ENCODE assay signal across 8 cellular contexts in genomic region chr22:17767236-17768065, GRCh38. TPM values are rescaled to one million over a fixed set of nuclear protein-coding genes. Genes with fewer than 3 reads are reported as not detected.
DNase-seq lines count a peak whose midpoint lies in the region; ATAC-seq lines count a peak whose summit lies in the region.
"Had no signal": no experiment of that assay in that cellular context is flagged by ENCODE, and none has a peak within 500 bp of the region (broad histone marks: within the 10 kb centered on the region; RNA-seq: fewer than 3 reads in every experiment).

No MANE protein-coding gene starts in this region.

- H3K9me3 Mint-ChIP-seq in activated CD8-positive, alpha-beta memory T cell treated with anti-CD3 and anti-CD28 coated beads, Interleukin-2, amount 10 ng/mL, durations not matched to agents 7 days and 5 days (ENCODE audit: low read depth), result no peaks in the 10 kb centered on the region

- peaks cover 23% of the 10 kb centered on the region for H3K4me1 Mint-ChIP-seq in activated CD8-positive, alpha-beta memory T cell treated with anti-CD3 and anti-CD28 coated beads, Interleukin-2, amount 10 ng/mL, durations not matched to agents 7 days and 5 days

- DNase-seq in activated CD8-positive, alpha-beta memory T cell treated with anti-CD3 and anti-CD28 coated beads, Interleukin-2, amount 10 ng/mL, durations not matched to agents 7 days and 5 days, result peak; percentile 86
- DNase-seq in stimulated activated CD8-positive, alpha-beta memory T cell treated with anti-CD3 and anti-CD28 coated beads, Interleukin-15, amount 100 ng/mL, for 48 hours (ENCODE audit: low read depth in 2 of 2), result peak; percentile 50 to 58
- DNase-seq in DMS53 treated with DMSO at 0.1 percent for 48 hours (lab: John Stamatoyannopoulos, UW; ENCODE audit: unreplicated experiment) (no peak), midbrain (lab: John Stamatoyannopoulos, UW) (no peak), NCI-H2171 (lab: John Stamatoyannopoulos, UW) (no peak)
- DNase-seq: SHP77 treated with DMSO at 0.1 percent for 48 hours had no signal

- H3K4me3 Mint-ChIP-seq in activated CD8-positive, alpha-beta memory T cell treated with anti-CD3 and anti-CD28 coated beads, Interleukin-2, amount 10 ng/mL, durations not matched to agents 7 days and 5 days, result peak overlapping the region; percentile 33

- ATAC-seq in GM19324 (IDR thresholded peaks at IDR 0.05; ENCODE audit: low FRiP score, unreplicated experiment), result peak; percentile 62
- ATAC-seq in HG03097 (IDR thresholded peaks at IDR 0.05; ENCODE audit: low FRiP score, unreplicated experiment), result peak; percentile 68
- ATAC-seq in activated CD8-positive, alpha-beta memory T cell treated with anti-CD3 and anti-CD28 coated beads, Interleukin-2, amount 10 ng/mL, durations not matched to agents 7 days and 5 days, result peak; percentile 86

- H3K27me3 Mint-ChIP-seq in activated CD8-positive, alpha-beta memory T cell treated with anti-CD3 and anti-CD28 coated beads, Interleukin-2, amount 10 ng/mL, durations not matched to agents 7 days and 5 days, result peaks cover 58% of the 10 kb centered on the region

- H3K36me3 Mint-ChIP-seq in activated CD8-positive, alpha-beta memory T cell treated with anti-CD3 and anti-CD28 coated beads, Interleukin-2, amount 10 ng/mL, durations not matched to agents 7 days and 5 days, result no peaks in the 10 kb centered on the region

- CTCF ChIA-PET in activated CD8-positive, alpha-beta memory T cell treated with anti-CD3 and anti-CD28 coated beads, Interleukin-2, amount 10 ng/mL, durations not matched to agents 7 days and 5 days (lab: Charles Lee), result interaction anchor here (0.8 to 1.3 kb wide), 4 partner anchors 16 to 596 kb away, joined by 3 read pairs; no protein-coding TSS in a partner anchor

- peak overlapping the region; percentile 49 for H3K27ac Mint-ChIP-seq in activated CD8-positive, alpha-beta memory T cell treated with anti-CD3 and anti-CD28 coated beads, Interleukin-2, amount 10 ng/mL, durations not matched to agents 7 days and 5 days

RNA-seq across cellular contexts. Expression of gene BID, which starts 6.8 kb away (rescaled TPM):
- 10 to 100 TPM; 16.4 to 29.2 TPM for total RNA-seq in activated CD8-positive, alpha-beta memory T cell treated with anti-CD3 and anti-CD28 coated beads, Interleukin-2, amount 10 ng/mL, durations not matched to agents 7 days and 5 days

Comparison
In these comparisons a context has a peak if more than half of its experiments do, and no peak if none do; other contexts are left out.
1. DNase-seq: peak in activated CD8-positive, alpha-beta memory T cell treated with anti-CD3 and anti-CD28 coated beads, Interleukin-2, amount 10 ng/mL, durations not matched to agents 7 days and 5 days (single experiment) and stimulated activated CD8-positive, alpha-beta memory T cell treated with anti-CD3 and anti-CD28 coated beads, Interleukin-15, amount 100 ng/mL, for 48 hours (2 of 2); none in DMS53 treated with DMSO at 0.1 percent for 48 hours (single experiment), midbrain (single experiment) and NCI-H2171 (single experiment).
2. Peak in every context shown above with its lines, with median percentiles within 50 percentile points of each other: ATAC-seq.